In the genomic region with DNA sequence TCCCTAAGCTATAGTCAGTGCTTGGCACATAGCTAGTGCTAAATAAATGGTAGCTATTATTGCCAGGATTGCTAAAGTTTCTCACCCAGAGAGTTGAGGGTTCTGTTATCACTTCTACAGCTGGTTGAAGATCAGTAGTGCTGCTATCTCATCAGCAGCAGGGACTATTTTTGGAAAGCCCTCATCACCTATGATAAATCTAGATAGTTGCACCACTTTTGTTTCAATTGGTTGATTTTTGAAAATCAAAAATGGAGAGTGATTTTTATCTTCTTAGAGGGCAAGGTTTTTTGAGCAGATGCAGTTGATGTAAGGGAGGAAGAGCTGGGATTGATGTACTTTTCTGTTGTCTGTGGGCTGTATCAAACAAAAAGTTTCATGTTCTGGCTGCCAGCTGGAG, we compare ENCODE assay signal across 19 cellular contexts.
DNase-seq lines count a peak whose midpoint lies in the region; ATAC-seq, FAIRE-seq and TF ChIP-seq lines count a peak whose summit lies in the region.
"Had no signal": no experiment of that assay in that cellular context is flagged by ENCODE, and none has a peak within 500 bp of the region (broad histone marks: within the 10 kb centered on the region; RNA-seq: fewer than 3 reads in every experiment).

No MANE protein-coding gene starts in this region.

- H3K4me3 ChIP-seq in naive thymus-derived CD4-positive, alpha-beta T cell (ENCODE audit: low read length) = peak overlapping the region; percentile 11
- H3K4me3 ChIP-seq: smooth muscle cell had no signal

- intact Hi-C loops in activated CD4-positive, alpha-beta T cell treated with anti-CD3 and anti-CD28 coated beads for 36 hours (cut with DNase I, micrococcal nuclease) = no loop called here
- intact Hi-C loops in activated CD8-positive, alpha-beta T cell treated with anti-CD3 and anti-CD28 coated beads for 36 hours (cut with micrococcal nuclease) = no loop called here
- intact Hi-C loops in naive thymus-derived CD4-positive, alpha-beta T cell (cut with micrococcal nuclease) = no loop called here

- H3K9me3 Mint-ChIP-seq in activated CD4-positive, alpha-beta T cell treated with anti-CD3 and anti-CD28 coated beads for 36 hours (ENCODE audit: low read depth) = peaks cover 31% of the 10 kb centered on the region
- H3K9me3 Mint-ChIP-seq in activated CD8-positive, alpha-beta T cell treated with anti-CD3 and anti-CD28 coated beads for 36 hours = peaks cover 41% of the 10 kb centered on the region
- peaks cover 0 to 46% (median 18%) of the 10 kb centered on the region in 11 donors for H3K9me3 Mint-ChIP-seq in naive thymus-derived CD4-positive, alpha-beta T cell

- CTCF ChIA-PET in activated CD4-positive, alpha-beta T cell treated with anti-CD3 and anti-CD28 coated beads for 36 hours (lab: Charles Lee) = interaction anchor here (0.5 to 1.8 kb wide), 9 partner anchors 8 to 415 kb away, joined by 3 to 5 read pairs (median 4); no protein-coding TSS in a partner anchor
- CTCF ChIA-PET in activated CD8-positive, alpha-beta T cell treated with anti-CD3 and anti-CD28 coated beads for 36 hours (lab: Charles Lee) = interaction anchor here (0.7 to 2.9 kb wide), 4 partner anchors 13 to 133 kb away, joined by 4 to 10 read pairs (median 7); partner anchors contain the start of gene RPL39L
- CTCF ChIA-PET in naive thymus-derived CD4-positive, alpha-beta T cell (lab: Charles Lee) = interaction anchor here (0.7 to 1.5 kb wide), 2 partner anchors 9 to 183 kb away, joined by 4 to 5 read pairs; no protein-coding TSS in a partner anchor

- H3K36me3 ChIP-seq in naive thymus-derived CD4-positive, alpha-beta T cell (ENCODE audit: control insufficient read depth in 2 of 3, insufficient read depth in 3 of 3, low read length in 3 of 3) = peaks cover 0 to 7% (median 0%) of the 10 kb centered on the region in 3 experiments
- H3K36me3 ChIP-seq: Peyer's patch had no signal

- peak overlapping the region; percentile 24 for H3K4me3 Mint-ChIP-seq in activated CD4-positive, alpha-beta T cell treated with anti-CD3 and anti-CD28 coated beads for 36 hours
- H3K4me3 Mint-ChIP-seq in activated CD8-positive, alpha-beta T cell treated with anti-CD3 and anti-CD28 coated beads for 36 hours = peak overlapping the region; percentile 10
- H3K4me3 Mint-ChIP-seq in naive thymus-derived CD4-positive, alpha-beta T cell = peak overlapping the region; percentile 63 to 97 (median 92)

- FAIRE-seq in GM12892 (lab: Jason Lieb, UNC) (peak; percentile 83), frontal cortex (lab: Jason Lieb, UNC) (no peak)
- FAIRE-seq: endometrium had no signal

- POLR2A ChIA-PET in activated CD4-positive, alpha-beta T cell treated with anti-CD3 and anti-CD28 coated beads for 36 hours (lab: Charles Lee) = interaction anchor here (0.6 kb wide), 1 partner anchor 713 kb away, joined by 4 read pairs; the partner anchor contains the start of gene BCL6
- POLR2A ChIA-PET in activated CD8-positive, alpha-beta T cell treated with anti-CD3 and anti-CD28 coated beads for 36 hours (lab: Charles Lee) = interaction anchor here (0.9 to 3.8 kb wide), 4 partner anchors 8 to 33 kb away, joined by 3 to 25 read pairs (median 4); no protein-coding TSS in a partner anchor
- POLR2A ChIA-PET in naive thymus-derived CD4-positive, alpha-beta T cell (lab: Charles Lee) = interaction anchor here (0.9 to 9.3 kb wide), 5 partner anchors 9 to 109 kb away, joined by 3 to 226 read pairs (median 3); no protein-coding TSS in a partner anchor

- peaks cover 46 to 51% of the 10 kb centered on the region in 2 donors for H3K4me1 ChIP-seq in naive thymus-derived CD4-positive, alpha-beta T cell (ENCODE audit: control insufficient read depth in 2 of 2, insufficient read depth in 2 of 2, low read length in 2 of 2)

- TF ChIP-seq POLR2A in GM12892 (IDR thresholded peaks at IDR 0.05; ENCODE audit: low read depth, low read length) = no peak

- H3K9me3 ChIP-seq in naive thymus-derived CD4-positive, alpha-beta T cell (ENCODE audit: control insufficient read depth in 2 of 3, low read length in 3 of 3) = peaks cover 0 to 4% (median 0%) of the 10 kb centered on the region in 3 experiments

- H3K27me3 Mint-ChIP-seq in activated CD4-positive, alpha-beta T cell treated with anti-CD3 and anti-CD28 coated beads for 36 hours = no peaks in the 10 kb centered on the region
- no peaks in the 10 kb centered on the region for H3K27me3 Mint-ChIP-seq in activated CD8-positive, alpha-beta T cell treated with anti-CD3 and anti-CD28 coated beads for 36 hours
- no peaks in the 10 kb centered on the region for H3K27me3 Mint-ChIP-seq in naive thymus-derived CD4-positive, alpha-beta T cell

- no peaks in the 10 kb centered on the region for H3K27me3 ChIP-seq in naive thymus-derived CD4-positive, alpha-beta T cell (ENCODE audit: control insufficient read depth in 2 of 2, insufficient read depth in 2 of 2, low read length in 2 of 2)
- H3K27me3 ChIP-seq: Peyer's patch had no signal

- no peak for ATAC-seq in activated CD4-positive, alpha-beta T cell treated with anti-CD3 and anti-CD28 coated beads for 36 hours
- ATAC-seq in activated CD8-positive, alpha-beta T cell treated with anti-CD3 and anti-CD28 coated beads for 36 hours = no peak
- no peak for ATAC-seq in naive thymus-derived CD4-positive, alpha-beta T cell
- ATAC-seq: SK-N-SH treated with all-trans-retinoic acid at 6 μM for 48 hours; stimulated activated naive CD8-positive, alpha-beta T cell treated with anti-CD3 and anti-CD28 coated beads, Interleukin-15, Interleukin-2, amounts not matched to agents 100 U/mL and 50 U/mL, for 24 hours had no signal

- no peak for TF ChIP-seq CTCF in activated CD8-positive, alpha-beta T cell treated with anti-CD3 and anti-CD28 coated beads for 36 hours (IDR thresholded peaks at IDR 0.05)

- peaks cover 81% of the 10 kb centered on the region for H3K36me3 Mint-ChIP-seq in activated CD4-positive, alpha-beta T cell treated with anti-CD3 and anti-CD28 coated beads for 36 hours (ENCODE audit: low read depth)
- H3K36me3 Mint-ChIP-seq in activated CD8-positive, alpha-beta T cell treated with anti-CD3 and anti-CD28 coated beads for 36 hours (ENCODE audit: low read depth) = peaks cover 83% of the 10 kb centered on the region
- H3K36me3 Mint-ChIP-seq in naive thymus-derived CD4-positive, alpha-beta T cell = peaks cover 29 to 73% (median 64%) of the 10 kb centered on the region in 5 donors

- DNase-seq in activated CD4-positive, alpha-beta T cell treated with anti-CD3 and anti-CD28 coated beads for 36 hours = no peak
- no peak for DNase-seq in activated CD4-positive, alpha-beta T cell treated with anti-CD3 and anti-CD28 coated beads for 4 hours
- DNase-seq in GM12892 (ENCODE audit: insufficient read length) = no peak
- DNase-seq in activated CD8-positive, alpha-beta T cell treated with anti-CD3 and anti-CD28 coated beads for 36 hours = no peak
- DNase-seq in naive thymus-derived CD4-positive, alpha-beta T cell = no peak
- no peak for DNase-seq in stimulated activated naive CD4-positive, alpha-beta T cell treated with Interleukin-2 at 50 U/mL for 16 hours (lab: John Stamatoyannopoulos, UW)
- no peak for DNase-seq in frontal cortex (ENCODE audit: low spot score in 2 of 2)
- DNase-seq in RKO (ENCODE audit: low spot score) = no peak
- DNase-seq: KG1; NCI-H1417 treated with DMSO at 0.1 percent for 48 hours; NCI-H2171 treated with DMSO at 0.1 percent for 48 hours; NCI-H774; stimulated activated naive CD8-positive, alpha-beta T cell treated with anti-CD3 and anti-CD28 coated beads, Interleukin-15, Interleukin-2, amounts not matched to agents 100 U/mL and 50 U/mL, for 24 hours had no signal

- peak overlapping the region; percentile 78 for H3K27ac ChIP-seq in naive thymus-derived CD4-positive, alpha-beta T cell (ENCODE audit: low read depth, low read length)
- H3K27ac ChIP-seq: C4-2B, HL-60 had no signal

- peak overlapping the region; percentile 75 for H3K27ac Mint-ChIP-seq in activated CD4-positive, alpha-beta T cell treated with anti-CD3 and anti-CD28 coated beads for 36 hours
- H3K27ac Mint-ChIP-seq in activated CD8-positive, alpha-beta T cell treated with anti-CD3 and anti-CD28 coated beads for 36 hours = peak overlapping the region; percentile 48
- peak overlapping the region; percentile 3 to 97 (median 96) for H3K27ac Mint-ChIP-seq in naive thymus-derived CD4-positive, alpha-beta T cell

- H3K4me1 Mint-ChIP-seq in activated CD4-positive, alpha-beta T cell treated with anti-CD3 and anti-CD28 coated beads for 36 hours = peaks cover 70% of the 10 kb centered on the region
- peaks cover 71% of the 10 kb centered on the region for H3K4me1 Mint-ChIP-seq in activated CD8-positive, alpha-beta T cell treated with anti-CD3 and anti-CD28 coated beads for 36 hours (ENCODE audit: low read depth)
- peaks cover 44 to 89% (median 66%) of the 10 kb centered on the region in 7 donors for H3K4me1 Mint-ChIP-seq in naive thymus-derived CD4-positive, alpha-beta T cell

Comparison
In these comparisons a context has a peak if more than half of its experiments do, and no peak if none do; other contexts are left out.
1. H3K4me3 Mint-ChIP-seq: peak in every context shown above with its lines; median percentile 92 in naive thymus-derived CD4-positive, alpha-beta T cell; 24 in activated CD4-positive, alpha-beta T cell treated with anti-CD3 and anti-CD28 coated beads for 36 hours; 10 in activated CD8-positive, alpha-beta T cell treated with anti-CD3 and anti-CD28 coated beads for 36 hours.